8 cellular contexts compared by ENCODE assay signal in genomic region chr21:34129971-34130597, GRCh38. TPM values are rescaled to one million over a fixed set of nuclear protein-coding genes. Genes with fewer than 3 reads are reported as not detected.
DNase-seq lines count a peak whose midpoint lies in the region; TF ChIP-seq lines count a peak whose summit lies in the region.

No MANE protein-coding gene starts in this region.

- peaks cover 66% of the 10 kb centered on the region for H3K36me3 Mint-ChIP-seq in nephron progenitor cell (ENCODE audit: low read depth)

- H3K9me3 Mint-ChIP-seq in nephron progenitor cell: peaks cover 27% of the 10 kb centered on the region

- no peaks in the 10 kb centered on the region for H3K27me3 ChIP-seq in BE2C
- no peaks in the 10 kb centered on the region for H3K27me3 ChIP-seq in NT2/D1 (ENCODE audit: insufficient read depth, insufficient read length)

- H3K9me3 ChIP-seq in BE2C (no peaks in the 10 kb centered on the region), NT2/D1 (ENCODE audit: insufficient read depth, low read length) (no peaks in the 10 kb centered on the region; the same call in 1 of the 2 replicates)

- H3K4me3 ChIP-seq in BE2C (ENCODE audit: low read depth, low read length) (peak overlapping the region; percentile 29), NT2/D1 (ENCODE audit: insufficient read length, low read depth) (no peak overlapping the region)

- DNase-seq in BE2C: peak; percentile 13
- DNase-seq in NT2/D1 (ENCODE audit: low read depth, low spot score): peak; percentile 43
- peak; percentile 61 for DNase-seq in ecto neural progenitor cell (ENCODE audit: low spot score)
- DNase-seq in nephron progenitor cell: no peak
- DNase-seq in activated gamma-delta T cell treated with Interleukin-2 at 50 U/mL for 16 hours: no peak
- no peak for DNase-seq in NCI-H2081 (lab: John Stamatoyannopoulos, UW)
- no peak for DNase-seq in NK-92 (lab: John Stamatoyannopoulos, UW; ENCODE audit: unreplicated experiment)
- no peak for DNase-seq in NCI-H146 treated with DMSO at 0.1 percent for 48 hours (lab: John Stamatoyannopoulos, UW; ENCODE audit: unreplicated experiment)

- H3K36me3 ChIP-seq in BE2C: no peaks in the 10 kb centered on the region; the same call in 1 of the 2 replicates
- H3K36me3 ChIP-seq in NT2/D1 (ENCODE audit: insufficient read depth, insufficient read length, low read length): peaks cover 67% of the 10 kb centered on the region

- peak overlapping the region; percentile 70 for H3K4me3 Mint-ChIP-seq in nephron progenitor cell

- peaks cover 63% of the 10 kb centered on the region for H3K4me1 Mint-ChIP-seq in nephron progenitor cell

- H3K27ac Mint-ChIP-seq in nephron progenitor cell: peak overlapping the region; percentile 99

- peaks cover 10% of the 10 kb centered on the region for H3K4me1 ChIP-seq in BE2C
- peaks cover 3% of the 10 kb centered on the region for H3K4me1 ChIP-seq in NT2/D1 (ENCODE audit: insufficient read depth, insufficient read length)

- TF ChIP-seq CTCF in BE2C (IDR thresholded peaks at IDR 0.05; ENCODE audit: low read depth, low read length) (no peak), nephron progenitor cell (IDR thresholded peaks at IDR 0.05) (no peak)

- H3K9ac ChIP-seq in NT2/D1 (ENCODE audit: insufficient read length, low read depth): peak overlapping the region; percentile 37

- no peaks in the 10 kb centered on the region for H3K27me3 Mint-ChIP-seq in nephron progenitor cell (ENCODE audit: low read depth, poor library complexity)

RNA-seq across cellular contexts. Expression of gene MRPS6, which starts 56.7 kb away (rescaled TPM):
- polyA plus RNA-seq in BE2C (2012; ENCODE audit: insufficient read depth, insufficient read length, low read depth): 16.1 TPM

RNA-seq across cellular contexts. Expression of gene SLC5A3, which starts 56.7 kb away (rescaled TPM):
- 1.6 TPM for polyA plus RNA-seq in BE2C (2012; ENCODE audit: insufficient read depth, insufficient read length, low read depth)

Comparison
In these comparisons a context has a peak if more than half of its experiments do, and no peak if none do; other contexts are left out.
1. DNase-seq: peak in BE2C (single experiment), NT2/D1 (single experiment) and ecto neural progenitor cell (single experiment); none in nephron progenitor cell (single experiment), activated gamma-delta T cell treated with Interleukin-2 at 50 U/mL for 16 hours (single experiment), NCI-H2081 (0 of 2), NK-92 (single experiment) and NCI-H146 treated with DMSO at 0.1 percent for 48 hours (single experiment).